8 cellular contexts compared by ENCODE assay signal in the genomic region with DNA sequence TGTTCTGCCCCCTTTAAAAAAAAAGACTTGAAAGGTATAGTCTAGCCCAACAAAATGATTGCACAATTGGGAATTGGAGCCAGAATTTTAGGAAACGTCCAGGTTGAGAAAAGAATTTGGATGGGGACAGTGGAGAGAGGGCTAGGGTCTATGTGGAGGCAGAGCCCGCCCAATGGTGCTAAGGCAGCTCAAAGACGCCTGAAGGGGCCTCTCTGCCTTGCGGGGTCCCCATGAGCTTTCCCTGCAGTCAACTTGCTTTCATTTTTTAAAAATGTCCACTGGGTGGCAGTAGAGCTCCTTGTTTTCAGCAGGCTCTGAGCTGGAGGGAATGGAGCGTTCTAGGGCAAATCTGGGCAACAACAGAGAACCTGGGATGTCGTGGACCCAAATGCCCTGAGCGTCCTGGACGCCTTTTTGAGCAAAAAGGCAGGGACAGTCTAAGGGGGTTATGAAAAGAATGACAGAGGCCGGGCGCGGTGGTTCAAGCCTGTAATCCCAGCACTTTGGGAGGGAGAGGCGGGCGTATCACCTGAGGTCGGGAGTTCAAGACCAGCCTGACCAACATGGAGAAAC. TPM values are rescaled to one million over a fixed set of nuclear protein-coding genes. Genes with fewer than 3 reads are reported as not detected.
A peak's percentile ranks its signal among the peaks of the same experiment; 100 is the strongest.
DNase-seq lines count a peak whose midpoint lies in the region; ATAC-seq and TF ChIP-seq lines count a peak whose summit lies in the region.

No MANE protein-coding gene starts in this region.

- CTCF ChIA-PET in BJ (lab: Yijun Ruan, JAX) = interaction anchor here (0.6 to 3.5 kb wide), 27 partner anchors 8 to 736 kb away, joined by 3 to 87 read pairs (median 4); no protein-coding TSS in a partner anchor
- CTCF ChIA-PET in RWPE1 (lab: Yijun Ruan, JAX) = interaction anchor here (0.6 to 1.6 kb wide), 21 partner anchors 8 to 959 kb away, joined by 3 to 19 read pairs (median 4); no protein-coding TSS in a partner anchor

- H3K27me3 ChIP-seq in BJ (ENCODE audit: control insufficient read depth, insufficient read depth, low read length) (peaks cover 4% of the 10 kb centered on the region; the same call in 1 of the 2 replicates), upper lobe of right lung (peaks cover 32% of the 10 kb centered on the region)

- peak; percentile 81 for ATAC-seq in GM19395 (IDR thresholded peaks at IDR 0.05; ENCODE audit: unreplicated experiment)
- ATAC-seq in upper lobe of right lung = peak; percentile 81

- H3K4me3 ChIP-seq in BJ (ENCODE audit: low read depth, low read length) (peak overlapping the region; percentile 1; the same call in 1 of the 2 replicates), foreskin fibroblast (ENCODE audit: low read depth in 1 of 2, low read length in 2 of 2) (peak overlapping the region; percentile 23 to 57), upper lobe of right lung (peak overlapping the region; percentile 14)

- H3K9me3 ChIP-seq in upper lobe of right lung = no peaks in the 10 kb centered on the region

- H3K36me3 ChIP-seq in BJ (ENCODE audit: control insufficient read depth, insufficient read depth, low read length) (no peaks in the 10 kb centered on the region), upper lobe of right lung (peaks cover 3% of the 10 kb centered on the region)

- DNase-seq in BJ (ENCODE audit: low read depth) (no peak), M059J (ENCODE audit: low read depth) (peak; percentile 79), RWPE1 (ENCODE audit: low spot score) (peak; percentile 59), foreskin fibroblast (peak; percentile 69 to 91), non-pigmented ciliary epithelial cell (ENCODE audit: low read depth) (peak; percentile 44), upper lobe of right lung (no peak)
- DNase-seq in activated effector memory CD4-positive, alpha-beta T cell treated with Interleukin-2 at 50 U/mL for 16 hours = peak; percentile 14

- no peak overlapping the region for H3K27ac ChIP-seq in RWPE1
- no peak overlapping the region for H3K27ac ChIP-seq in upper lobe of right lung

- H3K4me1 ChIP-seq in upper lobe of right lung = peaks cover 3% of the 10 kb centered on the region

- intact Hi-C loops in upper lobe of right lung (cut with DNase I) = loop anchor here (10.0 kb wide), 1 partner anchor 160 kb away; no protein-coding TSS in a partner anchor

- POLR2A ChIA-PET in BJ (lab: Charles Lee) = no interaction called here
- POLR2A ChIA-PET in RWPE1 (lab: Yijun Ruan, JAX; ENCODE audit: low non-redundant PET) = no interaction called here

- TF ChIP-seq CTCF in BJ (IDR thresholded peaks at IDR 0.05; ENCODE audit: insufficient read depth, low read depth, low read length) = peak; percentile 69
- peak; percentile 75 for TF ChIP-seq CTCF in RWPE1 (conservative IDR thresholded peaks at IDR 0.05; ENCODE audit: low read depth)
- peak; percentile 60 for TF ChIP-seq CTCF in foreskin fibroblast (IDR thresholded peaks at IDR 0.05; ENCODE audit: low read depth, low read length)
- TF ChIP-seq CTCF in upper lobe of right lung (IDR thresholded peaks at IDR 0.05) = peak; percentile 74

RNA-seq across cellular contexts. Expression of gene ITM2C, which starts 40.2 kb away (rescaled TPM):
- polyA plus RNA-seq in BJ (2011; rRNA removed) = 524 and 885 TPM in 2 replicates
- polyA minus RNA-seq in BJ (2011; rRNA and poly(A)+ RNA removed) = 186 and 267 TPM in 2 replicates
- 86.5 and 126 TPM in 2 replicates for total RNA-seq in M059J (2014; rRNA removed; shearing (Covaris generic))
- 25.0 TPM for total RNA-seq in upper lobe of right lung

Comparison
In these comparisons a context has a peak if more than half of its experiments do, and no peak if none do; other contexts are left out.
1. DNase-seq: peak in M059J (single experiment), RWPE1 (single experiment), activated effector memory CD4-positive, alpha-beta T cell treated with Interleukin-2 at 50 U/mL for 16 hours (single experiment), foreskin fibroblast (2 of 2) and non-pigmented ciliary epithelial cell (single experiment); none in BJ (single experiment) and upper lobe of right lung (single experiment).
2. Peak in every context shown above with its lines, with median percentiles within 50 percentile points of each other: H3K4me3 ChIP-seq and CTCF ChIP-seq.